Comparison of ENCODE assay signal across 14 cellular contexts in genomic region chr13:23956106-23956505, GRCh38. TPM values are rescaled to one million over a fixed set of nuclear protein-coding genes. Genes with fewer than 3 reads are reported as not detected.
DNase-seq lines count a peak whose midpoint lies in the region; ATAC-seq and TF ChIP-seq lines count a peak whose summit lies in the region.
"Had no signal": no experiment of that assay in that cellular context is flagged by ENCODE, and none has a peak within 500 bp of the region (broad histone marks: within the 10 kb centered on the region; RNA-seq: fewer than 3 reads in every experiment).

No MANE protein-coding gene starts in this region.

- H3K9me3 ChIP-seq in GM23248 (ENCODE audit: low read depth), result no peaks in the 10 kb centered on the region
- H3K9me3 ChIP-seq: thoracic aorta had no signal

- H3K4me2 ChIP-seq in GM23248 (ENCODE audit: unreplicated experiment), result peak overlapping the region; percentile 62
- H3K4me2 ChIP-seq: GM23338 had no signal

- H3K27ac ChIP-seq in GM23248, result no peak overlapping the region; the same call in 1 of the 2 replicates
- H3K27ac ChIP-seq: thoracic aorta had no signal

- peak; percentile 74 for ATAC-seq in SK-N-SH treated with all-trans-retinoic acid at 6 μM for 48 hours
- ATAC-seq in GM18502 (IDR thresholded peaks at IDR 0.05; ENCODE audit: poor library complexity, unreplicated experiment), result no peak
- ATAC-seq in HG02884 (IDR thresholded peaks at IDR 0.05; ENCODE audit: unreplicated experiment), result no peak
- ATAC-seq: GM23338 had no signal

- H3F3A ChIP-seq in GM23248 (ENCODE audit: insufficient read depth), result no peaks in the 10 kb centered on the region

- peaks cover 17% of the 10 kb centered on the region for H3K4me1 ChIP-seq in GM23248 (ENCODE audit: insufficient read depth)

- H3K4me3 ChIP-seq in GM23248, result peak overlapping the region; percentile 23; the same call in 1 of the 2 replicates
- H3K4me3 ChIP-seq: GM23338, thoracic aorta had no signal

- no peak overlapping the region for H3K9ac ChIP-seq in GM23248

- H3K9me2 ChIP-seq in GM23248 (ENCODE audit: insufficient read depth), result no peaks in the 10 kb centered on the region

- DNase-seq in AG20443 (ENCODE audit: low spot score) (peak; percentile 47), GM23248 (peak; percentile 77), glomerular visceral epithelial cell (ENCODE audit: extremely low spot score) (peak; percentile 61), SIG-M5 treated with dmso at 0.1 percent for 504 hours (lab: John Stamatoyannopoulos, UW; ENCODE audit: unreplicated experiment) (no peak), COLO829 (ENCODE audit: low spot score) (no peak)
- DNase-seq: CD4-positive, alpha-beta T cell; effector CD4-positive, alpha-beta T cell; stimulated activated CD4-positive, alpha-beta T cell treated with anti-CD3 and anti-CD28 coated beads, Interleukin-4, amount 100 ng/mL, for 4 hours had no signal

- no peaks in the 10 kb centered on the region for H3K27me3 ChIP-seq in GM23248 (replicated peaks; ENCODE audit: insufficient read depth)

- no peaks in the 10 kb centered on the region for H3K36me3 ChIP-seq in GM23248 (ENCODE audit: low read depth)
- H3K36me3 ChIP-seq: thoracic aorta had no signal

- in situ Hi-C loops in GM23248 (cut with MboI), result no loop called here

- no peaks in the 10 kb centered on the region for H3K79me2 ChIP-seq in GM23248 (ENCODE audit: insufficient read depth)

- H4K20me1 ChIP-seq in GM23248 (ENCODE audit: insufficient read depth), result no peaks in the 10 kb centered on the region

- 2 to 5% methylated on average over 4 of the region's 4 CpGs for WGBS in GM23248 (ENCODE audit: low coverage in 1 of 2, low lambda C conversion rate in 2 of 2, missing lambda C conversion rate in 2 of 2), 2 experiments

- peak overlapping the region; percentile 18; the same call in 1 of the 2 replicates for H2AFZ ChIP-seq in GM23248

TF ChIP-seq in SK-N-SH treated with all-trans-retinoic acid at 6 μM for 48 hours, 23 proteins besides CTCF, POLR2A, EP300 and RAD21:
- TF ChIP-seq BACH2 (CRISPR knock-in tag; IDR thresholded peaks at IDR 0.05; ENCODE audit: borderline replicate concordance), result no peak
- TF ChIP-seq PPARA (CRISPR knock-in tag; IDR thresholded peaks at IDR 0.05; ENCODE audit: borderline replicate concordance), result no peak
- TF ChIP-seq ESRRG (CRISPR knock-in tag; IDR thresholded peaks at IDR 0.05), result no peak
- no peak for TF ChIP-seq TSHZ2 (CRISPR knock-in tag; IDR thresholded peaks at IDR 0.05)
- no peak for TF ChIP-seq CSDC2 (CRISPR knock-in tag; IDR thresholded peaks at IDR 0.05)
- no peak for TF ChIP-seq ZFP30 (CRISPR knock-in tag; IDR thresholded peaks at IDR 0.05)
- TF ChIP-seq ZNF70 (CRISPR knock-in tag; IDR thresholded peaks at IDR 0.05), result no peak
- TF ChIP-seq ZNF8 (CRISPR knock-in tag; IDR thresholded peaks at IDR 0.05), result no peak
- TF ChIP-seq, protein P1, sequence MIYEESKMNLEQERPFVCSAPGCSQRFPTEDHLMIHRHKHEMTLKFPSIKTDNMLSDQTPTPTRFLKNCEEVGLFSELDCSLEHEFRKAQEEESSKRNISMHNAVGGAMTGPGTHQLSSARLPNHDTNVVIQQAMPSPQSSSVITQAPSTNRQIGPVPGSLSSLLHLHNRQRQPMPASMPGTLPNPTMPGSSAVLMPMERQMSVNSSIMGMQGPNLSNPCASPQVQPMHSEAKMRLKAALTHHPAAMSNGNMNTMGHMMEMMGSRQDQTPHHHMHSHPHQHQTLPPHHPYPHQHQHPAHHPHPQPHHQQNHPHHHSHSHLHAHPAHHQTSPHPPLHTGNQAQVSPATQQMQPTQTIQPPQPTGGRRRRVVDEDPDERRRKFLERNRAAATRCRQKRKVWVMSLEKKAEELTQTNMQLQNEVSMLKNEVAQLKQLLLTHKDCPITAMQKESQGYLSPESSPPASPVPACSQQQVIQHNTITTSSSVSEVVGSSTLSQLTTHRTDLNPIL (CRISPR knock-in tag; IDR thresholded peaks at IDR 0.05; ENCODE audit: low read depth), result no peak
- TF ChIP-seq, protein P2, sequence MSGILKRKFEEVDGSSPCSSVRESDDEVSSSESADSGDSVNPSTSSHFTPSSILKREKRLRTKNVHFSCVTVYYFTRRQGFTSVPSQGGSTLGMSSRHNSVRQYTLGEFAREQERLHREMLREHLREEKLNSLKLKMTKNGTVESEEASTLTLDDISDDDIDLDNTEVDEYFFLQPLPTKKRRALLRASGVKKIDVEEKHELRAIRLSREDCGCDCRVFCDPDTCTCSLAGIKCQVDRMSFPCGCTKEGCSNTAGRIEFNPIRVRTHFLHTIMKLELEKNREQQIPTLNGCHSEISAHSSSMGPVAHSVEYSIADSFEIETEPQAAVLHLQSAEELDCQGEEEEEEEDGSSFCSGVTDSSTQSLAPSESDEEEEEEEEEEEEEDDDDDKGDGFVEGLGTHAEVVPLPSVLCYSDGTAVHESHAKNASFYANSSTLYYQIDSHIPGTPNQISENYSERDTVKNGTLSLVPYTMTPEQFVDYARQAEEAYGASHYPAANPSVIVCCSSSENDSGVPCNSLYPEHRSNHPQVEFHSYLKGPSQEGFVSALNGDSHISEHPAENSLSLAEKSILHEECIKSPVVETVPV (CRISPR knock-in tag; IDR thresholded peaks at IDR 0.05), result no peak
- no peak for TF ChIP-seq ZC3H10 (CRISPR knock-in tag; IDR thresholded peaks at IDR 0.05)
- TF ChIP-seq ISL1 (CRISPR knock-in tag; IDR thresholded peaks at IDR 0.05), result no peak
- no peak for TF ChIP-seq OSR1 (CRISPR knock-in tag; IDR thresholded peaks at IDR 0.05)
- TF ChIP-seq RARB (CRISPR knock-in tag; IDR thresholded peaks at IDR 0.05), result no peak
- TF ChIP-seq PATZ1 (CRISPR knock-in tag; IDR thresholded peaks at IDR 0.05; ENCODE audit: borderline replicate concordance), result no peak
- no peak for TF ChIP-seq SNAI2 (CRISPR knock-in tag; IDR thresholded peaks at IDR 0.05)
- no peak for TF ChIP-seq GLIS3 (CRISPR knock-in tag; IDR thresholded peaks at IDR 0.05)
- TF ChIP-seq TCF4 (CRISPR knock-in tag; IDR thresholded peaks at IDR 0.05; ENCODE audit: borderline replicate concordance), result no peak
- no peak for TF ChIP-seq ARNTL (CRISPR knock-in tag; IDR thresholded peaks at IDR 0.05; ENCODE audit: borderline replicate concordance, low read depth)

RNA-seq across cellular contexts. Expression of gene C1QTNF9B, which starts 58.8 kb away (rescaled TPM):
- total RNA-seq in GM23248 (2014; rRNA removed; shearing (Covaris generic)), result not detected in 2 replicates
- not detected in 2 replicates for polyA plus RNA-seq in GM23248 (2016; fragmentation: Nextera tagmentation; extraction: Ambion mirVana)
- total RNA-seq: activated T-helper 1 cell treated with anti-CD3 and anti-CD28 coated beads, Interleukin-12 subunit alpha, Interleukin-12 subunit beta, Interleukin-2, Interleukin-4 antibody, amounts not matched to agents 30 ng/mL and 10 ng/mL and 1 ng/mL, durations not matched to agents 14 hours and 24 hours and 36 hours; CD4-positive, alpha-beta T cell; thoracic aorta had no signal

Comparison
In these comparisons a context has a peak if more than half of its experiments do, and no peak if none do; other contexts are left out.
1. DNase-seq: peak in AG20443 (single experiment), GM23248 (single experiment) and glomerular visceral epithelial cell (single experiment); none in SIG-M5 treated with dmso at 0.1 percent for 504 hours (single experiment) and COLO829 (single experiment).